30 cellular contexts compared by ENCODE assay signal in genomic region chr18:70075906-70076305, GRCh38.
DNase-seq lines count a peak whose midpoint lies in the region; ATAC-seq and TF ChIP-seq lines count a peak whose summit lies in the region.
"Had no signal": no experiment of that assay in that cellular context is flagged by ENCODE, and none has a peak within 500 bp of the region (broad histone marks: within the 10 kb centered on the region; RNA-seq: fewer than 3 reads in every experiment).

No MANE protein-coding gene starts in this region.

- CTCF ChIA-PET in AG04450 (lab: Charles Lee), result interaction anchor here (1.0 to 2.3 kb wide), 2 partner anchors 11 to 379 kb away, joined by 5 to 12 read pairs; no protein-coding TSS in a partner anchor

- H3F3A ChIP-seq in GM23248 (ENCODE audit: insufficient read depth), result no peaks in the 10 kb centered on the region

- peak; percentile 42 for TF ChIP-seq CTCF in AG04450 (IDR thresholded peaks at IDR 0.05; ENCODE audit: low read depth, low read length)
- peak; percentile 44 for TF ChIP-seq CTCF in choroid plexus epithelial cell (conservative IDR thresholded peaks at IDR 0.05; ENCODE audit: low read depth, low read length)

- no peak for DNase-seq in AG04450 (ENCODE audit: low read depth, low spot score)
- peak; percentile 12 for DNase-seq in GM23248
- DNase-seq in choroid plexus epithelial cell (ENCODE audit: low read depth), result peak; percentile 38
- DNase-seq in iris pigment epithelial cell (ENCODE audit: low read depth), result peak; percentile 14
- DNase-seq: activated CD4-positive, alpha-beta memory T cell treated with anti-CD3 and anti-CD28 coated beads, Interleukin-2, amount 10 ng/mL, durations not matched to agents 7 days and 5 days; activated CD8-positive, alpha-beta memory T cell treated with anti-CD3 and anti-CD28 coated beads, Interleukin-2, amount 50 U/mL, for 4 hours; activated naive CD4-positive, alpha-beta T cell; activated naive CD8-positive, alpha-beta T cell treated with anti-CD3 and anti-CD28 coated beads, Interleukin-2, amount 50 U/mL, for 24 hours; C1 segment of cervical spinal cord; COR-L47; esophagus squamous epithelium; GDM1; KBM-7; mesenchymal stem cell; MG63; NCI-H1105 treated with DMSO at 0.1 percent for 48 hours; NCI-H2029 treated with DMSO at 0.1 percent for 48 hours; NCI-H2227 treated with DMSO at 0.1 percent for 48 hours; NCI-H69; Peyer's patch; right cardiac atrium; SIG-M5; stimulated activated CD4-positive, alpha-beta T cell treated with anti-CD3 and anti-CD28 coated beads, Interleukin-1b, Interleukin-23, amount 100 ng/mL, for 48 hours; stimulated activated naive CD4-positive, alpha-beta T cell treated with Interleukin-2 at 50 U/mL for 16 hours; SW 1271 had no signal

- no peak overlapping the region for H3K4me2 ChIP-seq in GM23248 (ENCODE audit: unreplicated experiment)

- H3K9ac ChIP-seq in GM23248, result no peak overlapping the region
- H3K9ac ChIP-seq: parathyroid adenoma had no signal

- ATAC-seq in HG03469 (IDR thresholded peaks at IDR 0.05; ENCODE audit: unreplicated experiment) (no peak), GM19463 (IDR thresholded peaks at IDR 0.05; ENCODE audit: unreplicated experiment) (no peak), GM21367 (IDR thresholded peaks at IDR 0.05; ENCODE audit: unreplicated experiment) (no peak)
- ATAC-seq: activated naive CD8-positive, alpha-beta T cell treated with anti-CD3 and anti-CD28 coated beads, Interleukin-2, amount 50 U/mL, for 24 hours; right cardiac atrium had no signal

- no peaks in the 10 kb centered on the region for H3K9me2 ChIP-seq in GM23248 (ENCODE audit: insufficient read depth)

- no peaks in the 10 kb centered on the region for H3K79me2 ChIP-seq in GM23248 (ENCODE audit: insufficient read depth)
- H3K79me2 ChIP-seq: parathyroid adenoma had no signal

- POLR2A ChIA-PET in AG04450 (lab: Yijun Ruan, JAX), result no interaction called here

- H2AFZ ChIP-seq in GM23248, result no peak overlapping the region
- H2AFZ ChIP-seq: parathyroid adenoma had no signal

- in situ Hi-C loops in GM23248 (cut with MboI), result no loop called here

- no peaks in the 10 kb centered on the region for H3K36me3 ChIP-seq in GM23248 (ENCODE audit: low read depth)
- H3K36me3 ChIP-seq: Peyer's patch, suprapubic skin had no signal

- H3K4me1 ChIP-seq in GM23248 (ENCODE audit: insufficient read depth), result no peaks in the 10 kb centered on the region
- H3K4me1 ChIP-seq: esophagus squamous epithelium, parathyroid adenoma, Peyer's patch, suprapubic skin had no signal

- H3K4me3 ChIP-seq in AG04450 (ENCODE audit: low read depth, low read length), result no peak overlapping the region
- no peak overlapping the region for H3K4me3 ChIP-seq in GM23248
- H3K4me3 ChIP-seq in choroid plexus epithelial cell (ENCODE audit: low read depth, low read length), result no peak overlapping the region
- H3K4me3 ChIP-seq: esophagus squamous epithelium, MG63, Peyer's patch, suprapubic skin had no signal

- H4K20me1 ChIP-seq in GM23248 (ENCODE audit: insufficient read depth), result no peaks in the 10 kb centered on the region

- no peak overlapping the region for H3K27ac ChIP-seq in AG04450 (ENCODE audit: low read depth, low read length)
- H3K27ac ChIP-seq in GM23248, result no peak overlapping the region
- H3K27ac ChIP-seq: esophagus squamous epithelium, parathyroid adenoma, Peyer's patch, suprapubic skin had no signal

- H3K27me3 ChIP-seq in AG04450 (ENCODE audit: control insufficient read depth, insufficient read depth, low read length), result no peaks in the 10 kb centered on the region
- no peaks in the 10 kb centered on the region for H3K27me3 ChIP-seq in GM23248 (replicated peaks; ENCODE audit: insufficient read depth)
- H3K27me3 ChIP-seq: esophagus squamous epithelium, MG63, Peyer's patch, suprapubic skin had no signal

- H3K9me3 ChIP-seq in AG04450 (ENCODE audit: control insufficient read depth, insufficient read depth, low read length) (no peaks in the 10 kb centered on the region), GM23248 (ENCODE audit: low read depth) (no peaks in the 10 kb centered on the region)
- H3K9me3 ChIP-seq: esophagus squamous epithelium, MG63, Peyer's patch, suprapubic skin had no signal
